In the genomic region with DNA sequence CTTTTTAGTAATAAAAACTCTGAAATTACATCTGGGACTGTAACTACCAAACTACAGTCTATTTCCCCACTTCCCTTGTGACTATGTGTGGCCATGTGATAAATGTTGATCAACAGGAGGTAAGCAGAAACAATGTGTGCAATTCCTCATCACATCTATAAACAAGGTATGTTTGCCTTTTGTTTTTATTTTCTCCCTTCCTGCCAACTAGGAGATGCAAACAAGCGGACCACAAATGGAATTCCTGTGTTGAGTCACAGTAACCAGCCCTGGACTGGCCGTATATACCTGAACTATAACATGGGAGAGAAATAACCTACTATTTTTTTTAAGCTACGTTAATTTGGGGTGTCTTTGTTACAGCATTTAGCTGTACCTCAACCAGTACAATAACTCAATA, we compare ENCODE assay signal across 31 cellular contexts.
"Had no signal": no experiment of that assay in that cellular context is flagged by ENCODE, and none has a peak within 500 bp of the region (broad histone marks: within the 10 kb centered on the region; RNA-seq: fewer than 3 reads in every experiment).

No MANE protein-coding gene starts in this region.

- H3K4me3 Mint-ChIP-seq: activated CD8-positive, alpha-beta T cell treated with anti-CD3 and anti-CD28 coated beads for 36 hours; activated naive CD8-positive, alpha-beta T cell treated with anti-CD3 and anti-CD28 coated beads for 36 hours; activated T-cell treated with anti-CD3 and anti-CD28 coated beads, Interleukin-2, amount 50 U/mL, for 72 hours; activated T-helper 17 cell treated with anti-CD3 and anti-CD28 coated beads, Interleukin-2, amount 50 U/mL, for 72 hours had no signal

- DNase-seq: activated CD4-positive, alpha-beta T cell treated with anti-CD3 and anti-CD28 coated beads for 1 hour; activated CD4-positive, alpha-beta T cell treated with anti-CD3 and anti-CD28 coated beads for 48 hours; activated CD4-positive, alpha-beta T cell treated with anti-CD3 and anti-CD28 coated beads, Interleukin-2, amount 50 U/mL, for 4 hours; activated CD4-positive, CD25-positive, alpha-beta regulatory T cell; activated CD8-positive, alpha-beta T cell treated with anti-CD3 and anti-CD28 coated beads for 36 hours; activated effector memory CD4-positive, alpha-beta T cell treated with anti-CD3 and anti-CD28 coated beads, Interleukin-2, amount 50 U/mL, for 16 hours; activated naive CD4-positive, alpha-beta T cell; activated naive CD4-positive, alpha-beta T cell treated with anti-CD3 and anti-CD28 coated beads, Interleukin-2, amount 50 U/mL, for 16 hours; activated naive CD8-positive, alpha-beta T cell treated with anti-CD3 and anti-CD28 coated beads for 36 hours; activated T-cell treated with anti-CD3 and anti-CD28 coated beads, Interleukin-2, amount 50 U/mL, for 1 hour; activated T-cell treated with anti-CD3 and anti-CD28 coated beads, Interleukin-2, amount 50 U/mL, for 72 hours; amygdala; body of pancreas; caudate nucleus; cerebellar nuclear complex; NCI-H1105; NCI-H1417 treated with DMSO at 0.1 percent for 48 hours; NCI-H187 treated with DMSO at 0.1 percent for 48 hours; NCI-H2081; NCI-H226; NCI-H446 treated with DMSO at 0.1 percent for 48 hours; NCI-H524; NK-92 treated with Interleukin-12 subunit alpha and Interleukin-12 subunit beta, amount 100 ng/mL, for 24 hours; Right ventricle myocardium superior; SW 1271; T1000; WERI-Rb-1 had no signal

- H3K9me3 ChIP-seq: ascending aorta, body of pancreas had no signal

- H3K27me3 ChIP-seq: ascending aorta, body of pancreas had no signal

- H3K9me3 Mint-ChIP-seq: activated CD8-positive, alpha-beta T cell treated with anti-CD3 and anti-CD28 coated beads for 36 hours; activated naive CD8-positive, alpha-beta T cell treated with anti-CD3 and anti-CD28 coated beads for 36 hours; activated T-cell treated with anti-CD3 and anti-CD28 coated beads, Interleukin-2, amount 50 U/mL, for 72 hours; activated T-helper 17 cell treated with anti-CD3 and anti-CD28 coated beads, Interleukin-2, amount 50 U/mL, for 72 hours had no signal

- H3K4me1 ChIP-seq: ascending aorta, body of pancreas had no signal

- H3K4me1 Mint-ChIP-seq: activated naive CD8-positive, alpha-beta T cell treated with anti-CD3 and anti-CD28 coated beads for 36 hours; activated T-helper 17 cell treated with anti-CD3 and anti-CD28 coated beads, Interleukin-2, amount 50 U/mL, for 72 hours had no signal

- H3K4me3 ChIP-seq: ascending aorta, body of pancreas, K562, PC-9 had no signal

- ATAC-seq: activated CD8-positive, alpha-beta T cell treated with anti-CD3 and anti-CD28 coated beads for 36 hours; activated T-cell treated with anti-CD3 and anti-CD28 coated beads, Interleukin-2, amount 50 U/mL, for 72 hours; activated T-helper 17 cell treated with anti-CD3 and anti-CD28 coated beads, Interleukin-2, amount 50 U/mL, for 72 hours; body of pancreas; K562 had no signal

- H3K27ac ChIP-seq: ascending aorta, body of pancreas, PC-9, WERI-Rb-1 had no signal

- H3K27me3 Mint-ChIP-seq: activated CD8-positive, alpha-beta T cell treated with anti-CD3 and anti-CD28 coated beads for 36 hours; activated naive CD8-positive, alpha-beta T cell treated with anti-CD3 and anti-CD28 coated beads for 36 hours had no signal

- H3K27ac Mint-ChIP-seq: activated CD8-positive, alpha-beta T cell treated with anti-CD3 and anti-CD28 coated beads for 36 hours; activated naive CD8-positive, alpha-beta T cell treated with anti-CD3 and anti-CD28 coated beads for 36 hours; activated T-cell treated with anti-CD3 and anti-CD28 coated beads, Interleukin-2, amount 50 U/mL, for 72 hours; activated T-helper 17 cell treated with anti-CD3 and anti-CD28 coated beads, Interleukin-2, amount 50 U/mL, for 72 hours had no signal
